In genomic region chr9:127384901-127385300, GRCh38 we compare ENCODE assay signal across 31 cellular contexts. TPM values are rescaled to one million over a fixed set of nuclear protein-coding genes. Genes with fewer than 3 reads are reported as not detected.
A peak's percentile ranks its signal among the peaks of the same experiment; 100 is the strongest.
DNase-seq lines count a peak whose midpoint lies in the region; ATAC-seq, FAIRE-seq and TF ChIP-seq lines count a peak whose summit lies in the region.
"Had no signal": no experiment of that assay in that cellular context is flagged by ENCODE, and none has a peak within 500 bp of the region (broad histone marks: within the 10 kb centered on the region; RNA-seq: fewer than 3 reads in every experiment).

No MANE protein-coding gene starts in this region.

- H3K4ac ChIP-seq in H1 (replicated peaks; ENCODE audit: insufficient read length, low read depth, low read length), result no peak overlapping the region

- intact Hi-C loops in Caco-2 (cut with micrococcal nuclease; ENCODE audit: unreplicated experiment), result no loop called here
- intact Hi-C loops in tibial artery (cut with DNase I; ENCODE audit: low total_unique reads), result no loop called here

- H3K9me3 Mint-ChIP-seq in Caco-2 (ENCODE audit: unreplicated experiment), result no peaks in the 10 kb centered on the region
- H3K9me3 Mint-ChIP-seq: activated T-cell treated with anti-CD3 and anti-CD28 coated beads, Interleukin-2, amount 50 U/mL, for 4 hours had no signal

- H4K91ac ChIP-seq in H1 (replicated peaks; ENCODE audit: insufficient read length, low read length), result no peak overlapping the region

- H4K5ac ChIP-seq in H1 (ENCODE audit: insufficient read length, low read depth, low read length), result no peak overlapping the region

- no peak overlapping the region for H3K56ac ChIP-seq in H1 (replicated peaks; ENCODE audit: insufficient read length, low read depth, low read length)

- TF ChIP-seq RAD21 in H1 (IDR thresholded peaks at IDR 0.05 in 1 of 2, conservative IDR thresholded peaks at IDR 0.05 in 1 of 2; ENCODE audit: low read depth in 2 of 2, low read length in 2 of 2), result peak in 1 of 2 experiments; percentile 48; a peak in 3 of 4 replicates

- H3K36me3 ChIP-seq in Caco-2 (ENCODE audit: control insufficient read depth, insufficient read depth, low read length) (no peaks in the 10 kb centered on the region), KMS-11 (ENCODE audit: insufficient read depth) (no peaks in the 10 kb centered on the region), H1 (ENCODE audit: control insufficient read depth in 2 of 4, insufficient read depth in 4 of 4, low read length in 3 of 4) (no peaks in the 10 kb centered on the region), osteoblast (ENCODE audit: insufficient read depth, low read length) (no peaks in the 10 kb centered on the region), HAP-1 (replicated peaks) (no peaks in the 10 kb centered on the region), tibial artery (peaks cover 12 to 31% (median 21%) of the 10 kb centered on the region in 3 donors)
- H3K36me3 ChIP-seq: transverse colon had no signal

- DNase-seq in Caco-2 (peak in 1 of 2 experiments; percentile 33), H1 (ENCODE audit: low read depth in 1 of 2, low spot score in 2 of 2) (no peak), osteoblast (ENCODE audit: insufficient read length, low spot score, missing footprints) (peak; percentile 39), HAP-1 (ENCODE audit: low spot score in 2 of 2) (no peak), cortex of kidney (lab: John Stamatoyannopoulos, UW) (no peak), tibial artery (no peak)
- DNase-seq: ACHN; activated CD4-positive, alpha-beta T cell treated with anti-CD3 and anti-CD28 coated beads for 48 hours; activated naive CD4-positive, alpha-beta T cell; activated naive CD8-positive, alpha-beta T cell treated with anti-CD3 and anti-CD28 coated beads, Interleukin-2, amount 50 U/mL, for 24 hours; activated T-cell treated with anti-CD3 and anti-CD28 coated beads, Interleukin-2, amount 50 U/mL, for 4 hours; central memory CD4-positive, alpha-beta T cell; left colon; NCI-H146; NCI-H2107; NCI-H345; NCI-H748 treated with DMSO at 0.1 percent for 48 hours; right cardiac atrium; SHP77; stimulated activated CD4-positive, alpha-beta T cell treated with anti-CD3 and anti-CD28 coated beads, Interleukin-12 subunit alpha, Interleukin-12 subunit beta, amount 100 ng/mL, for 4 hours; stimulated activated CD4-positive, alpha-beta T cell treated with anti-CD3 and anti-CD28 coated beads, Interleukin-4, amount 100 ng/mL, for 1 hour; transverse colon had no signal

- H2AFZ ChIP-seq in KMS-11 (ENCODE audit: low read depth), result peak overlapping the region; percentile 55
- no peak overlapping the region for H2AFZ ChIP-seq in H1 (ENCODE audit: low read length)
- no peak overlapping the region for H2AFZ ChIP-seq in osteoblast (ENCODE audit: low read length)
- H2AFZ ChIP-seq: hepatocyte had no signal

- no peak for TF ChIP-seq EP300 in H1 (IDR thresholded peaks at IDR 0.05; ENCODE audit: borderline replicate concordance in 1 of 2, low read depth in 2 of 2, low read length in 2 of 2)

- 86% methylated on average over 13 of the region's 13 CpGs; no CpG with 5 or more reads in 1 of the 2 experiments for WGBS in H1 (ENCODE audit: extremely low coverage in 1 of 2, insufficient coverage in 1 of 2, insufficient read length in 1 of 2, insufficient replicate concordance in 2 of 2, low coverage in 1 of 2, low lambda C conversion rate in 2 of 2, missing lambda C conversion rate in 1 of 2), 2 experiments

- peak overlapping the region; percentile 100 for H3K27ac ChIP-seq in KMS-11
- no peak overlapping the region for H3K27ac ChIP-seq in H1 (ENCODE audit: low read depth, low read length)
- H3K27ac ChIP-seq in osteoblast (ENCODE audit: low read depth, low read length), result no peak overlapping the region
- H3K27ac ChIP-seq in tibial artery, result no peak overlapping the region
- H3K27ac ChIP-seq: gastroesophageal sphincter, hepatocyte, transverse colon had no signal

- H3K27me3 ChIP-seq in Caco-2 (replicated peaks; ENCODE audit: control insufficient read depth, insufficient read depth, low read length), result no peaks in the 10 kb centered on the region
- no peaks in the 10 kb centered on the region for H3K27me3 ChIP-seq in KMS-11 (ENCODE audit: insufficient read depth, low read depth)
- H3K27me3 ChIP-seq in H1 (replicated peaks in 1 of 4; ENCODE audit: control insufficient read depth in 3 of 4, extremely low read depth in 1 of 4, insufficient read depth in 3 of 4, low read length in 3 of 4), result no peaks in the 10 kb centered on the region; a peak in 1 of 7 replicates
- H3K27me3 ChIP-seq in osteoblast (ENCODE audit: insufficient read depth, low read length), result peaks cover 59% of the 10 kb centered on the region
- no peaks in the 10 kb centered on the region for H3K27me3 ChIP-seq in HAP-1 (ENCODE audit: low read depth)
- H3K27me3 ChIP-seq in tibial artery, result no peaks in the 10 kb centered on the region
- H3K27me3 ChIP-seq: dorsolateral prefrontal cortex, gastroesophageal sphincter, hepatocyte, transverse colon had no signal

- no peaks in the 10 kb centered on the region for H3K23me2 ChIP-seq in H1 (ENCODE audit: low read depth, low read length)

- H3K18ac ChIP-seq in H1 (ENCODE audit: extremely low read depth, low read length), result no peak overlapping the region

- H3K9me3 ChIP-seq in Caco-2 (no peaks in the 10 kb centered on the region), H1 (ENCODE audit: insufficient read depth in 2 of 2, low read depth in 1 of 2, low read length in 1 of 2) (no peaks in the 10 kb centered on the region), osteoblast (ENCODE audit: low read depth, low read length) (no peaks in the 10 kb centered on the region), HAP-1 (0 out of 2 replicates have a peak, but pooled peaks cover 3% of the 10 kb centered on the region), tibial artery (no peaks in the 10 kb centered on the region)
- H3K9me3 ChIP-seq: gastroesophageal sphincter, transverse colon had no signal

- no peak overlapping the region for H2BK5ac ChIP-seq in H1 (ENCODE audit: low read depth, low read length)

- H3K27me3 Mint-ChIP-seq in Caco-2 (ENCODE audit: insufficient read depth, unreplicated experiment), result no peaks in the 10 kb centered on the region

- H2BK12ac ChIP-seq in H1 (ENCODE audit: low read depth, low read length), result no peak overlapping the region

- H3K79me2 ChIP-seq in KMS-11 (ENCODE audit: insufficient read depth, low read depth), result no peaks in the 10 kb centered on the region
- H3K79me2 ChIP-seq in H1 (ENCODE audit: control insufficient read depth in 1 of 2, insufficient read depth in 2 of 2, low read length in 2 of 2), result no peaks in the 10 kb centered on the region
- H3K79me2 ChIP-seq in osteoblast (ENCODE audit: insufficient read depth, low read length), result no peaks in the 10 kb centered on the region
- H3K79me2 ChIP-seq: hepatocyte had no signal

- H3K4me1 ChIP-seq in Caco-2 (peaks cover 38% of the 10 kb centered on the region), KMS-11 (ENCODE audit: low read depth, poor library complexity, severe bottlenecking) (peaks cover 76% of the 10 kb centered on the region), H1 (replicated peaks in 1 of 4; ENCODE audit: control insufficient read depth in 3 of 4, insufficient read depth in 4 of 4, low read length in 3 of 4) (peaks cover 0 to 2% (median 0%) of the 10 kb centered on the region in 4 experiments; a peak in 1 of 7 replicates), osteoblast (ENCODE audit: insufficient read depth, low read length) (peaks cover 11% of the 10 kb centered on the region), HAP-1 (peaks cover 15% of the 10 kb centered on the region), tibial artery (no peaks in the 10 kb centered on the region)
- H3K4me1 ChIP-seq: gastroesophageal sphincter had no signal

- no peak overlapping the region for H3K23ac ChIP-seq in H1 (ENCODE audit: insufficient read length)

- H2BK20ac ChIP-seq in H1 (ENCODE audit: low read length), result no peak overlapping the region

- POLR2A ChIA-PET in Caco-2 (lab: Charles Lee) (no interaction called here), H1 (lab: Charles Lee; ENCODE audit: partially characterized antibody) (interaction anchor here (0.8 to 1.7 kb wide), 2 partner anchors 12 to 66 kb away, joined by 3 to 8 read pairs; partner anchors contain the start of genes LRSAM1, RPL12 and SLC2A8)

- H2BK15ac ChIP-seq in H1 (ENCODE audit: low read length), result 0 out of 2 replicates have a peak overlapping the region, but pooled peaks have one; percentile 11

- CTCF ChIA-PET in Caco-2 (lab: Charles Lee) (no interaction called here), H1 (lab: Charles Lee; ENCODE audit: partially characterized antibody) (interaction anchor here (0.6 to 2.3 kb wide), 7 partner anchors 9 to 460 kb away, joined by 3 to 9 read pairs (median 4); no protein-coding TSS in a partner anchor)

- ATAC-seq in GM21360 (IDR thresholded peaks at IDR 0.05; ENCODE audit: unreplicated experiment), result no peak
- ATAC-seq: activated naive CD8-positive, alpha-beta T cell treated with anti-CD3 and anti-CD28 coated beads, Interleukin-2, amount 50 U/mL, for 24 hours; activated T-cell treated with anti-CD3 and anti-CD28 coated beads, Interleukin-2, amount 50 U/mL, for 4 hours; gastroesophageal sphincter; GM12878; left colon; right cardiac atrium had no signal

- no peak for TF ChIP-seq POLR2A in H1 (IDR thresholded peaks at IDR 0.05; ENCODE audit: control extremely low read depth in 1 of 2, low read depth in 2 of 2, low read length in 2 of 2)

- no TSS peak for BruUV-seq in Caco-2 (replicated peaks; lab: Mats Ljungman, UMichigan)

- TF ChIP-seq CTCF in Caco-2 (IDR thresholded peaks at IDR 0.05; ENCODE audit: insufficient read depth in 1 of 2, low read depth in 1 of 2, low read length in 1 of 2, severe bottlenecking in 1 of 2, unreplicated experiment in 1 of 2), result no peak
- TF ChIP-seq CTCF in KMS-11 (conservative IDR thresholded peaks at IDR 0.05; ENCODE audit: low read depth, low read length), result peak; percentile 27; the same call in 1 of the 2 replicates
- peak; percentile 60 to 77 (median 61) for TF ChIP-seq CTCF in H1 (IDR thresholded peaks at IDR 0.05; ENCODE audit: control extremely low read depth in 1 of 3, insufficient read depth in 1 of 3, low read depth in 1 of 3, low read length in 3 of 3)
- TF ChIP-seq CTCF in osteoblast (IDR thresholded peaks at IDR 0.05; ENCODE audit: extremely low read depth, low read depth, low read length), result no peak
- no peak for TF ChIP-seq CTCF in tibial artery (IDR thresholded peaks at IDR 0.05)

- H3K27ac Mint-ChIP-seq in Caco-2 (ENCODE audit: unreplicated experiment), result peak overlapping the region; percentile 68
- H3K27ac Mint-ChIP-seq: activated naive CD8-positive, alpha-beta T cell treated with anti-CD3 and anti-CD28 coated beads, Interleukin-2, amount 50 U/mL, for 24 hours had no signal

- H3K9ac ChIP-seq in KMS-11 (peak overlapping the region; percentile 36; the same call in 1 of the 2 replicates), H1 (replicated peaks in 1 of 4; ENCODE audit: extremely low read depth in 1 of 4, low read depth in 3 of 4, low read length in 3 of 4) (no peak overlapping the region)

- H3K14ac ChIP-seq in H1 (ENCODE audit: insufficient read length), result no peak overlapping the region

- H2BK120ac ChIP-seq in H1 (replicated peaks; ENCODE audit: low read depth, low read length), result no peak overlapping the region

- H3K79me1 ChIP-seq in H1 (ENCODE audit: low read depth, low read length), result no peaks in the 10 kb centered on the region

- H4K8ac ChIP-seq in H1 (ENCODE audit: extremely low read depth, insufficient read depth, low read length), result no peak overlapping the region

- H3K4me2 ChIP-seq in KMS-11, result peak overlapping the region; percentile 71
- H3K4me2 ChIP-seq in H1 (ENCODE audit: insufficient read depth in 1 of 2, low read depth in 2 of 2, low read length in 2 of 2), result no peak overlapping the region
- H3K4me2 ChIP-seq in osteoblast (ENCODE audit: insufficient read depth, low read length), result no peak overlapping the region
- H3K4me2 ChIP-seq: hepatocyte had no signal

- H3K4me3 Mint-ChIP-seq in Caco-2 (ENCODE audit: unreplicated experiment), result no peak overlapping the region
- H3K4me3 Mint-ChIP-seq: activated naive CD8-positive, alpha-beta T cell treated with anti-CD3 and anti-CD28 coated beads, Interleukin-2, amount 50 U/mL, for 24 hours; activated T-cell treated with anti-CD3 and anti-CD28 coated beads, Interleukin-2, amount 50 U/mL, for 4 hours had no signal

- no peak overlapping the region for H2AK5ac ChIP-seq in H1 (ENCODE audit: low read depth, low read length)

- in situ Hi-C loops in HAP-1 (cut with MboI; ENCODE audit: low sequenced_read_pairs), result no loop called here

- no peak for FAIRE-seq in H1 (lab: Jason Lieb, UNC)
- FAIRE-seq: endothelial cell of umbilical vein, GM12878, GM19239, H54 had no signal

- no peak overlapping the region for H3K4me3 ChIP-seq in Caco-2 (ENCODE audit: low read depth, low read length)
- H3K4me3 ChIP-seq in KMS-11 (IDR thresholded peaks at IDR 0.05; ENCODE audit: insufficient read depth, low read depth, low read length), result no peak overlapping the region
- H3K4me3 ChIP-seq in H1 (ENCODE audit: extremely low read depth in 1 of 4, insufficient read depth in 2 of 4, low read depth in 3 of 4, low read length in 4 of 4), result no peak overlapping the region
- H3K4me3 ChIP-seq in osteoblast (ENCODE audit: insufficient read depth, low read length), result no peak overlapping the region
- H3K4me3 ChIP-seq in HAP-1, result no peak overlapping the region
- no peak overlapping the region for H3K4me3 ChIP-seq in tibial artery
- H3K4me3 ChIP-seq: dorsolateral prefrontal cortex, gastroesophageal sphincter, GM12878, hepatocyte, transverse colon had no signal

- H4K20me1 ChIP-seq in KMS-11 (ENCODE audit: insufficient read depth) (no peaks in the 10 kb centered on the region), H1 (replicated peaks in 1 of 2; ENCODE audit: control insufficient read depth in 1 of 2, insufficient read depth in 2 of 2, low read length in 2 of 2) (no peaks in the 10 kb centered on the region), osteoblast (ENCODE audit: insufficient read depth, low read length) (no peaks in the 10 kb centered on the region)

- H3K36me3 Mint-ChIP-seq in Caco-2 (ENCODE audit: insufficient read depth, unreplicated experiment), result peaks cover 14% of the 10 kb centered on the region

- peaks cover 42% of the 10 kb centered on the region for H3K4me1 Mint-ChIP-seq in Caco-2 (ENCODE audit: low read depth, unreplicated experiment)

RNA-seq across cellular contexts. Expression of gene SLC2A8, which starts 12.1 kb away (rescaled TPM):
- total RNA-seq in Caco-2 (2022) (141 and 144 TPM in 2 replicates), osteoblast (5.4 and 6.8 TPM in 2 replicates)
- 24.6 and 25.6 TPM in 2 replicates for total RNA-seq in H1 (2021; fragmentation: NEBNext Ultra II Directional; extraction: Animal tissue kit (Norgen Biotek cat#: 25700))
- 30.9 and 36.4 TPM in 2 replicates for polyA plus RNA-seq in H1 (2011; rRNA removed)
- polyA plus RNA-seq in H1 (2011; cell fraction: cytosol; rRNA removed), result 21.7 TPM
- 65.2 TPM for polyA plus RNA-seq in H1 (2011; cell fraction: nucleus; rRNA removed)
- polyA plus RNA-seq in H1 (2012, experiment 1 of 2), result 13.3 to 27.8 TPM (median 23.7 TPM) in 4 replicates
- 25.4 TPM for polyA plus RNA-seq in H1 (2012, experiment 2 of 2)
- polyA plus RNA-seq in H1 (2013, experiment 1 of 2), result 24.7 TPM
- 24.9 TPM for polyA plus RNA-seq in H1 (2013, experiment 2 of 2)
- polyA minus RNA-seq in H1 (2011; rRNA and poly(A)+ RNA removed), result 18.3 and 19.1 TPM in 2 replicates
- polyA minus RNA-seq in H1 (2011; cell fraction: cytosol; rRNA and poly(A)+ RNA removed), result 19.2 TPM
- polyA minus RNA-seq in H1 (2011; cell fraction: nucleus; rRNA and poly(A)+ RNA removed), result 24.4 TPM

RNA-seq across cellular contexts. Expression of gene ZNF79, which starts 39.3 kb away (rescaled TPM):
- total RNA-seq in Caco-2 (2022) (9.2 and 9.3 TPM in 2 replicates), osteoblast (11.9 and 13.3 TPM in 2 replicates)
- total RNA-seq in H1 (2021; fragmentation: NEBNext Ultra II Directional; extraction: Animal tissue kit (Norgen Biotek cat#: 25700)), result 7.4 and 7.6 TPM in 2 replicates
- polyA plus RNA-seq in H1 (2011; rRNA removed), result 2.4 and 2.7 TPM in 2 replicates
- polyA plus RNA-seq in H1 (2011; cell fraction: cytosol; rRNA removed), result 3.0 TPM
- 4.6 TPM for polyA plus RNA-seq in H1 (2011; cell fraction: nucleus; rRNA removed)
- 3.8 to 4.6 TPM (median 4.2 TPM) in 4 replicates for polyA plus RNA-seq in H1 (2012, experiment 1 of 2)
- polyA plus RNA-seq in H1 (2012, experiment 2 of 2), result 0.77 TPM
- 1.8 TPM for polyA plus RNA-seq in H1 (2013, experiment 1 of 2)
- 2.0 TPM for polyA plus RNA-seq in H1 (2013, experiment 2 of 2)
- 20.6 and 21.1 TPM in 2 replicates for polyA minus RNA-seq in H1 (2011; rRNA and poly(A)+ RNA removed)
- 6.9 TPM for polyA minus RNA-seq in H1 (2011; cell fraction: cytosol; rRNA and poly(A)+ RNA removed)
- polyA minus RNA-seq in H1 (2011; cell fraction: nucleus; rRNA and poly(A)+ RNA removed), result 18.3 TPM

Comparison
In these comparisons a context has a peak if more than half of its experiments do, and no peak if none do; other contexts are left out.
1. CTCF ChIP-seq: peak in KMS-11 (single experiment) and H1 (3 of 3); none in Caco-2 (0 of 2), osteoblast (single experiment) and tibial artery (0 of 2).